ENCODE assay signal across 9 cellular contexts in genomic region chr6:139219746-139220145, GRCh38.
DNase-seq lines count a peak whose midpoint lies in the region; ATAC-seq and TF ChIP-seq lines count a peak whose summit lies in the region.
"Had no signal": no experiment of that assay in that cellular context is flagged by ENCODE, and none has a peak within 500 bp of the region (broad histone marks: within the 10 kb centered on the region; RNA-seq: fewer than 3 reads in every experiment).

No MANE protein-coding gene starts in this region.

- H3K36me3 ChIP-seq in heart left ventricle (no peaks in the 10 kb centered on the region), left lung (no peaks in the 10 kb centered on the region)
- H3K36me3 ChIP-seq: BE2C had no signal

- intact Hi-C loops in heart left ventricle (cut with DNase I): loop anchor here (1.0 to 10.0 kb wide), 9 partner anchors 33 to 405 kb away; no protein-coding TSS in a partner anchor
- intact Hi-C loops in Right ventricle myocardium superior (cut with DNase I): loop anchor here (5.0 kb wide), 1 partner anchor 138 kb away; no protein-coding TSS in a partner anchor
- intact Hi-C loops in left lung (cut with DNase I): no loop called here

- TF ChIP-seq CTCF in heart left ventricle (IDR thresholded peaks at IDR 0.05) (no peak), left lung (IDR thresholded peaks at IDR 0.05) (no peak), type B pancreatic cell (conservative IDR thresholded peaks at IDR 0.05) (no peak)

- H3K27me3 ChIP-seq in heart left ventricle (no peaks in the 10 kb centered on the region), left lung (no peaks in the 10 kb centered on the region)
- H3K27me3 ChIP-seq: BE2C had no signal

- no peak for TF ChIP-seq POLR2A in heart left ventricle (IDR thresholded peaks at IDR 0.05)

- peaks cover 0 to 15% (median 6%) of the 10 kb centered on the region in 12 donors for H3K4me1 ChIP-seq in heart left ventricle
- peaks cover 7 to 10% of the 10 kb centered on the region in 2 donors for H3K4me1 ChIP-seq in left lung
- H3K4me1 ChIP-seq: BE2C had no signal

- H3K27me3 Mint-ChIP-seq in T-helper 17 cell (no peaks in the 10 kb centered on the region), type B pancreatic cell (no peaks in the 10 kb centered on the region)

- H3K36me3 Mint-ChIP-seq in T-helper 17 cell (ENCODE audit: low read depth): no peaks in the 10 kb centered on the region
- H3K36me3 Mint-ChIP-seq in type B pancreatic cell: no peaks in the 10 kb centered on the region

- DNase-seq in heart left ventricle (no peak), Right ventricle myocardium superior (no peak), T-helper 17 cell (no peak), left lung (no peak), type B pancreatic cell (ENCODE audit: extremely low spot score, unreplicated experiment) (no peak), NCI-H1417 treated with DMSO at 0.1 percent for 48 hours (lab: John Stamatoyannopoulos, UW) (no peak)

- H3K9me3 Mint-ChIP-seq in type B pancreatic cell: no peaks in the 10 kb centered on the region

- H3K9me3 ChIP-seq in heart left ventricle (peaks cover 0 to 6% (median 0%) of the 10 kb centered on the region in 12 donors), T-helper 17 cell (ENCODE audit: control insufficient read depth, low read length, poor library complexity, severe bottlenecking) (no peaks in the 10 kb centered on the region), left lung (no peaks in the 10 kb centered on the region)
- H3K9me3 ChIP-seq: BE2C had no signal

- WGBS in heart left ventricle, 4 donors: 90 to 98% (median 94%) methylated on average over 2 of the region's 2 CpGs

- H3K4me3 Mint-ChIP-seq in T-helper 17 cell: no peak overlapping the region
- H3K4me3 Mint-ChIP-seq in type B pancreatic cell: no peak overlapping the region

- H3K4me3 ChIP-seq in heart left ventricle (no peak overlapping the region), left lung (no peak overlapping the region)

- H3K27ac ChIP-seq in heart left ventricle: peak overlapping the region; percentile 30 to 79 (median 62)
- H3K27ac ChIP-seq in left lung: peak overlapping the region; percentile 2 to 10

- H3K4me1 Mint-ChIP-seq in T-helper 17 cell: peaks cover 11% of the 10 kb centered on the region
- peaks cover 9% of the 10 kb centered on the region for H3K4me1 Mint-ChIP-seq in type B pancreatic cell (ENCODE audit: unreplicated experiment)

- ATAC-seq in heart left ventricle (no peak), Right ventricle myocardium superior (ENCODE audit: poor library complexity) (no peak), T-helper 17 cell (no peak), left lung (no peak), HG03175 (IDR thresholded peaks at IDR 0.05; ENCODE audit: unreplicated experiment) (no peak), esophagus mucosa (no peak)

- H3K27ac Mint-ChIP-seq in T-helper 17 cell (peak overlapping the region; percentile 86), type B pancreatic cell (peak overlapping the region; percentile 64)

Comparison
In these comparisons a context has a peak if more than half of its experiments do, and no peak if none do; other contexts are left out.
1. intact Hi-C loops: an anchor here in heart left ventricle (1.0 to 10.0 kb wide) and Right ventricle myocardium superior (5.0 kb wide); none called in left lung.